8 cellular contexts compared by ENCODE assay signal in genomic region chr6:79570802-79571367, GRCh38.
DNase-seq lines count a peak whose midpoint lies in the region; ATAC-seq and TF ChIP-seq lines count a peak whose summit lies in the region.

No MANE protein-coding gene starts in this region.

- no peak for DNase-seq in AG04449 (ENCODE audit: low read depth, low spot score)
- peak; percentile 58 to 67 for DNase-seq in NCI-H2081 (lab: John Stamatoyannopoulos, UW)
- DNase-seq in amniotic epithelial cell (ENCODE audit: low read depth), result peak; percentile 41
- peak; percentile 25 for DNase-seq in hepatic stellate cell (ENCODE audit: low spot score)
- DNase-seq in stromal cell of bone marrow (ENCODE audit: low read depth), result peak; percentile 11

- CTCF ChIA-PET in AG04449 (lab: Yijun Ruan, JAX), result interaction anchor here (0.8 to 2.8 kb wide), 17 partner anchors 9 to 528 kb away, joined by 3 to 21 read pairs (median 4); partner anchors contain the start of gene SH3BGRL2

- H3K4me3 ChIP-seq in AG04449 (ENCODE audit: low read depth, low read length), result no peak overlapping the region

- TF ChIP-seq CTCF in AG04449 (IDR thresholded peaks at IDR 0.05; ENCODE audit: insufficient read depth, low read length, missing control alignments), result peak; percentile 31

- POLR2A ChIA-PET in AG04449 (lab: Yijun Ruan, JAX), result no interaction called here

- ATAC-seq in GM18502 (IDR thresholded peaks at IDR 0.05; ENCODE audit: poor library complexity, unreplicated experiment), result peak; percentile 93
- peak; percentile 95 for ATAC-seq in HG02973 (IDR thresholded peaks at IDR 0.05; ENCODE audit: unreplicated experiment)
- no peak for ATAC-seq in HG03097 (IDR thresholded peaks at IDR 0.05; ENCODE audit: low FRiP score, unreplicated experiment)
